ENCODE assay signal across 29 cellular contexts in the genomic region with DNA sequence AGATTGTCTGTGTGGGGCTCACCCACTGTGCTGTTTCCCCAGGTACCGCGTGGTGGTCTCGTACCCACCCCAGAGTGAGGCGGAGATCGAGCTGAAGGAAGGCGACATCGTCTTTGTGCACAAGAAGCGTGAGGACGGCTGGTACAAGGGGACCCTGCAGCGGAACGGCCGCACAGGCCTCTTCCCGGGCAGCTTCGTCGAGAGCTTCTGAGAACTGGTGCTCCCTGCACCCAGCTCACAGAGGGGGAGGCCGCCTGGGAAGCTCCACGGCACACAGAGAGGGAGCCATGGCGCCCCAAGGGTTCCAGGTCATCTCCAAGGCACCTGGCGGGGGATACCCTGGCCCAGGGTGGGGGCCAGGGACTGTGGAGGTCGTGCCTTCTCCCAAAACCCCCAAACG.
"Had no signal": no experiment of that assay in that cellular context is flagged by ENCODE, and none has a peak within 500 bp of the region (broad histone marks: within the 10 kb centered on the region; RNA-seq: fewer than 3 reads in every experiment).

No MANE protein-coding gene starts in this region.

- H3K9me3 ChIP-seq: colonic mucosa, esophagus squamous epithelium, gastrocnemius medialis had no signal

- H3K36me3 ChIP-seq: colonic mucosa, lower lobe of right lung had no signal

- H3K9me3 Mint-ChIP-seq: dendritic cell treated with granulocyte-macrophage colony-stimulating factor and Interleukin-4, amounts not matched to agents 40 ng/mL and 50 ng/mL, for 4 days; effector memory CD8-positive, alpha-beta T cell; endodermal cell; immature natural killer cell; mesothelial cell of epicardium; naive B cell had no signal

- H3K36me3 Mint-ChIP-seq: immature natural killer cell, mesothelial cell of epicardium, naive B cell had no signal

- FAIRE-seq: endometrium, kidney had no signal

- H3K4me3 ChIP-seq: colonic mucosa, esophagus squamous epithelium, gastrocnemius medialis, heart right ventricle, left lung, lower lobe of right lung, mucosa of descending colon had no signal

- H3K4me3 Mint-ChIP-seq: dendritic cell treated with granulocyte-macrophage colony-stimulating factor and Interleukin-4, amounts not matched to agents 40 ng/mL and 50 ng/mL, for 4 days; effector memory CD8-positive, alpha-beta T cell; endodermal cell; immature natural killer cell; mesothelial cell of epicardium; naive B cell had no signal

- H3K27ac ChIP-seq: colonic mucosa, epithelial cell of prostate, esophagus squamous epithelium, gastrocnemius medialis, heart right ventricle, left lung, lower lobe of right lung had no signal

- H3K27me3 ChIP-seq: colonic mucosa, esophagus squamous epithelium, gastrocnemius medialis, heart right ventricle, left lung had no signal

- H3K27ac Mint-ChIP-seq: dendritic cell treated with granulocyte-macrophage colony-stimulating factor and Interleukin-4, amounts not matched to agents 40 ng/mL and 50 ng/mL, for 4 days; effector memory CD8-positive, alpha-beta T cell; endodermal cell; immature natural killer cell; mesothelial cell of epicardium; naive B cell had no signal

- H3K4me1 Mint-ChIP-seq: immature natural killer cell had no signal

- DNase-seq: colonic mucosa; cortex of kidney; effector CD8-positive, alpha-beta T cell; effector memory CD8-positive, alpha-beta T cell; erythroblast; esophagus squamous epithelium; foreskin fibroblast; foreskin melanocyte; gastrocnemius medialis; glutamatergic neuron; head of caudate nucleus; heart right ventricle; hippocampal formation; immature natural killer cell; islet precursor cell; kidney; left cardiac atrium; left lung; left ventricle myocardium superior; lower lobe of right lung; mesenchymal stem cell; mucosa of descending colon; naive B cell had no signal

- H3K4me1 ChIP-seq: colonic mucosa had no signal

- H3K27me3 Mint-ChIP-seq: dendritic cell treated with granulocyte-macrophage colony-stimulating factor and Interleukin-4, amounts not matched to agents 40 ng/mL and 50 ng/mL, for 4 days had no signal

- ATAC-seq: effector memory CD8-positive, alpha-beta T cell; esophagus mucosa; gastrocnemius medialis; heart right ventricle; left cardiac atrium; left lung; left ventricle myocardium superior; lower lobe of right lung; mucosa of descending colon had no signal
